1 cellular context compared by ENCODE assay signal in genomic region chr17:47686661-47687327, GRCh38.
A peak's percentile ranks its signal among the peaks of the same experiment; 100 is the strongest.
TF ChIP-seq lines count a peak whose summit lies in the region.

No MANE protein-coding gene starts in this region.

TF ChIP-seq in HepG2, 621 proteins besides CTCF, POLR2A, EP300 and RAD21 (continued from another document and continues in another):
- no peak for TF ChIP-seq ELK4 (CRISPR knock-in tag; IDR thresholded peaks at IDR 0.05; ENCODE audit: borderline replicate concordance)
- TF ChIP-seq NFIC (IDR thresholded peaks at IDR 0.05; ENCODE audit: low read length), result peak; percentile 36; the same call in 1 of the 2 replicates
- no peak for TF ChIP-seq BRCA1 (CRISPR knock-in tag; IDR thresholded peaks at IDR 0.05)
- TF ChIP-seq PAXIP1 (CRISPR knock-in tag; conservative IDR thresholded peaks at IDR 0.05), result peak; percentile 72
- no peak for TF ChIP-seq TBP (CRISPR knock-in tag; IDR thresholded peaks at IDR 0.05)
- TF ChIP-seq ZNF34 (CRISPR knock-in tag; IDR thresholded peaks at IDR 0.05; ENCODE audit: borderline replicate concordance), result no peak
- no peak for TF ChIP-seq THYN1 (CRISPR knock-in tag; IDR thresholded peaks at IDR 0.05; ENCODE audit: borderline replicate concordance, low read depth)
- no peak for TF ChIP-seq ZC3H4 (CRISPR knock-in tag; IDR thresholded peaks at IDR 0.05; ENCODE audit: borderline replicate concordance)
- TF ChIP-seq HNF4A (CRISPR knock-in tag; IDR thresholded peaks at IDR 0.05), result peak; percentile 44
- TF ChIP-seq KDM6A (CRISPR knock-in tag; IDR thresholded peaks at IDR 0.05; ENCODE audit: low read depth), result no peak
- no peak for TF ChIP-seq ZBTB1 (CRISPR knock-in tag; IDR thresholded peaks at IDR 0.05; ENCODE audit: borderline replicate concordance)
- TF ChIP-seq ATF1 (CRISPR knock-in tag; IDR thresholded peaks at IDR 0.05), result peak; percentile 66; the same call in 1 of the 2 replicates
- no peak for TF ChIP-seq POLR2G (IDR thresholded peaks at IDR 0.05; ENCODE audit: low read depth, low read length)
- TF ChIP-seq TFAP4 (IDR thresholded peaks at IDR 0.05; ENCODE audit: borderline replicate concordance, low read depth), result peak; percentile 97
- no peak for TF ChIP-seq ZNF362 (CRISPR knock-in tag; IDR thresholded peaks at IDR 0.05; ENCODE audit: borderline replicate concordance)
- no peak for TF ChIP-seq ZFAT (CRISPR knock-in tag; conservative IDR thresholded peaks at IDR 0.05)
- no peak for TF ChIP-seq ZKSCAN1 (IDR thresholded peaks at IDR 0.05; ENCODE audit: low read length)
- peak; percentile 88 for TF ChIP-seq ARID5B (CRISPR knock-in tag; IDR thresholded peaks at IDR 0.05)
- no peak for TF ChIP-seq ZNF136 (CRISPR knock-in tag; IDR thresholded peaks at IDR 0.05; ENCODE audit: low read depth)
- TF ChIP-seq ZNF205 (CRISPR knock-in tag; IDR thresholded peaks at IDR 0.05), result peak; percentile 98
- no peak for TF ChIP-seq RBFOX2 (IDR thresholded peaks at IDR 0.05; ENCODE audit: low read depth, low read length)
- TF ChIP-seq ZNF207 (IDR thresholded peaks at IDR 0.05; ENCODE audit: borderline replicate concordance), result no peak
- TF ChIP-seq HDAC2 (CRISPR knock-in tag; IDR thresholded peaks at IDR 0.05), result peak; percentile 74
- no peak for TF ChIP-seq CERS6 (CRISPR knock-in tag; IDR thresholded peaks at IDR 0.05)
- peak; percentile 77 for TF ChIP-seq SKI (IDR thresholded peaks at IDR 0.05; ENCODE audit: partially characterized antibody)
- no peak for TF ChIP-seq DNMT1 (CRISPR knock-in tag; IDR thresholded peaks at IDR 0.05)
- peak; percentile 67; the same call in 1 of the 2 replicates for TF ChIP-seq IKZF5 (CRISPR knock-in tag; IDR thresholded peaks at IDR 0.05)
- TF ChIP-seq ZNF800 (CRISPR knock-in tag; IDR thresholded peaks at IDR 0.05), result no peak
- peak; percentile 69 for TF ChIP-seq ATF2 (CRISPR knock-in tag; IDR thresholded peaks at IDR 0.05)
- peak; percentile 64; the same call in 1 of the 2 replicates for TF ChIP-seq ZNF3 (CRISPR knock-in tag; IDR thresholded peaks at IDR 0.05)
- TF ChIP-seq SMARCC2 (IDR thresholded peaks at IDR 0.05), result no peak
- TF ChIP-seq RXRB (CRISPR knock-in tag; IDR thresholded peaks at IDR 0.05; ENCODE audit: borderline replicate concordance), result peak; percentile 88
- no peak for TF ChIP-seq EZH2 (conservative IDR thresholded peaks at IDR 0.05; ENCODE audit: low read depth, low read length)
- no peak for TF ChIP-seq MBD4 (IDR thresholded peaks at IDR 0.05; ENCODE audit: borderline replicate concordance, low read length)
- TF ChIP-seq POLR2AphosphoS5 (IDR thresholded peaks at IDR 0.05; ENCODE audit: low read depth, low read length), result peak; percentile 26; the same call in 1 of the 2 replicates
- no peak for TF ChIP-seq NFYC (CRISPR knock-in tag; IDR thresholded peaks at IDR 0.05)
